Comparison of ENCODE assay signal across 16 cellular contexts in genomic region chr19:31518216-31518615, GRCh38.
DNase-seq lines count a peak whose midpoint lies in the region; ATAC-seq and TF ChIP-seq lines count a peak whose summit lies in the region.
"Had no signal": no experiment of that assay in that cellular context is flagged by ENCODE, and none has a peak within 500 bp of the region (broad histone marks: within the 10 kb centered on the region; RNA-seq: fewer than 3 reads in every experiment).

No MANE protein-coding gene starts in this region.

- H3K9me3 ChIP-seq in SJCRH30 (replicated peaks) (peaks cover 6% of the 10 kb centered on the region; the same call in 1 of the 2 replicates), esophagus muscularis mucosa (peaks cover 0 to 7% (median 2%) of the 10 kb centered on the region in 4 donors)

- H3K4me1 ChIP-seq in SJCRH30 (peaks cover 19% of the 10 kb centered on the region), esophagus muscularis mucosa (no peaks in the 10 kb centered on the region)

- no peak for DNase-seq in SJCRH30
- DNase-seq in esophagus muscularis mucosa (ENCODE audit: extremely low spot score): peak; percentile 86
- DNase-seq in nephron progenitor cell: no peak
- DNase-seq in GM10248 (ENCODE audit: extremely low spot score): no peak
- DNase-seq in DMS53 (lab: John Stamatoyannopoulos, UW): no peak
- no peak for DNase-seq in GM03348 (ENCODE audit: low spot score)
- DNase-seq: CD4-positive, CD25-positive, alpha-beta regulatory T cell; DMS79; MG63; NCI-H1417; NCI-H1694 treated with DMSO at 0.1 percent for 48 hours; NCI-H2081 treated with DMSO at 0.1 percent for 48 hours; NCI-H2171 treated with DMSO at 0.1 percent for 48 hours; OCI-M1; Right ventricle myocardium superior had no signal

- H3K9me3 Mint-ChIP-seq in nephron progenitor cell: peaks cover 4% of the 10 kb centered on the region

- H3K27me3 Mint-ChIP-seq in nephron progenitor cell (ENCODE audit: low read depth, poor library complexity): peaks cover 11% of the 10 kb centered on the region
- H3K27me3 Mint-ChIP-seq: CD4-positive, CD25-positive, alpha-beta regulatory T cell had no signal

- H3K4me1 Mint-ChIP-seq in nephron progenitor cell: peaks cover 4% of the 10 kb centered on the region
- H3K4me1 Mint-ChIP-seq: CD4-positive, CD25-positive, alpha-beta regulatory T cell had no signal

- no peaks in the 10 kb centered on the region for H3K36me3 Mint-ChIP-seq in nephron progenitor cell (ENCODE audit: low read depth)
- H3K36me3 Mint-ChIP-seq: CD4-positive, CD25-positive, alpha-beta regulatory T cell had no signal

- H3K4me3 ChIP-seq in SJCRH30 (peak overlapping the region; percentile 14), esophagus muscularis mucosa (no peak overlapping the region)
- H3K4me3 ChIP-seq: MG63 had no signal

- 70% methylated on average over 5 of the region's 5 CpGs for WGBS in esophagus muscularis mucosa

- H3K27ac ChIP-seq in SJCRH30: peak overlapping the region; percentile 59
- H3K27ac ChIP-seq in esophagus muscularis mucosa (replicated peaks in 1 of 4): no peak overlapping the region

- TF ChIP-seq CTCF in esophagus muscularis mucosa (IDR thresholded peaks at IDR 0.05): no peak
- no peak for TF ChIP-seq CTCF in nephron progenitor cell (IDR thresholded peaks at IDR 0.05)
- TF ChIP-seq CTCF in GM10248 (IDR thresholded peaks at IDR 0.05; ENCODE audit: control extremely low read depth, extremely low read depth, low read depth, missing control alignments): no peak

- peak overlapping the region; percentile 78 for H3K27ac Mint-ChIP-seq in nephron progenitor cell
- H3K27ac Mint-ChIP-seq: CD4-positive, CD25-positive, alpha-beta regulatory T cell had no signal

- POLR2A ChIA-PET in GM10248 (lab: Yijun Ruan, JAX): no interaction called here

- CTCF ChIA-PET in GM10248 (lab: Yijun Ruan, JAX): interaction anchor here (1.1 kb wide), 1 partner anchor 9 kb away, joined by 3 read pairs; no protein-coding TSS in a partner anchor

- H3K36me3 ChIP-seq in SJCRH30 (no peaks in the 10 kb centered on the region), esophagus muscularis mucosa (no peaks in the 10 kb centered on the region)
- H3K36me3 ChIP-seq: MG63 had no signal

- no peak overlapping the region for H3K4me3 Mint-ChIP-seq in nephron progenitor cell
- H3K4me3 Mint-ChIP-seq: CD4-positive, CD25-positive, alpha-beta regulatory T cell had no signal

- H3K27me3 ChIP-seq in SJCRH30 (no peaks in the 10 kb centered on the region), esophagus muscularis mucosa (peaks cover 0 to 6% (median 0%) of the 10 kb centered on the region in 4 donors)
- H3K27me3 ChIP-seq: MG63 had no signal

- TF ChIP-seq POLR2A in esophagus muscularis mucosa (IDR thresholded peaks at IDR 0.05; ENCODE audit: low read depth): no peak

- intact Hi-C loops in esophagus muscularis mucosa (cut with DNase I): no loop called here

- ATAC-seq in HG03571 (IDR thresholded peaks at IDR 0.05; ENCODE audit: unreplicated experiment): no peak

- TF ChIP-seq EP300 in esophagus muscularis mucosa (IDR thresholded peaks at IDR 0.05): no peak
